Comparison of ENCODE assay signal across 22 cellular contexts in the genomic region with DNA sequence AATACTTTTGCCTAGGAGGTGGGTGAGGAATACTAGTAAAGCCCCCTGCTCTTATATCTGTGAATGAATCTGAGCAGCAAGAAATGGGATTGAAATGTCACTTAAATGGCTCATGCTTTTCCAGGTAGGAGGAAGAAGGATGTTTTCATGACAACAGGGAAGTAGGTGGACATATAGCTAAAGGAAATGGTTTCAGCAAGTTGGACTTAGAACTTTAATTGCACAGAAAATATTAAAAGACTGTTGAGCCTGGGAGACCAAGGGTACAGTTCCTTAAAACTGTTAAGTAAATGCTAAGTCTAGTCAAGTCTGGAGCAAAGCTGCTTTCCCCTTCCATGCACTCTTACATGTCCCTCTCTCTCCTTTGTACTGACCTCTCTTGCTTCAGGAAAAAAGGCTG.
"Had no signal": no experiment of that assay in that cellular context is flagged by ENCODE, and none has a peak within 500 bp of the region (broad histone marks: within the 10 kb centered on the region; RNA-seq: fewer than 3 reads in every experiment).

No MANE protein-coding gene starts in this region.

- H3K9ac ChIP-seq: parathyroid adenoma had no signal

- H3K9me3 ChIP-seq: lower lobe of right lung, thyroid gland had no signal

- H3K4me3 Mint-ChIP-seq: activated CD8-positive, alpha-beta memory T cell treated with anti-CD3 and anti-CD28 coated beads, Interleukin-2, amount 10 ng/mL, durations not matched to agents 7 days and 5 days; activated CD8-positive, alpha-beta T cell treated with anti-CD3 and anti-CD28 coated beads for 36 hours; activated naive CD8-positive, alpha-beta T cell treated with anti-CD3 and anti-CD28 coated beads, Interleukin-2, amount 50 U/mL, for 24 hours; natural killer cell; T-helper 1 cell treated with Interleukin-12 subunit alpha and Interleukin-12 subunit beta and Interleukin-4 antibody, amounts not matched to agents 30 μg/mL and 1 μg/mL, for 36 hours had no signal

- H3K27ac ChIP-seq: cardiac muscle cell, epithelial cell of prostate, lower lobe of right lung, parathyroid adenoma, thyroid gland had no signal

- H3K36me3 ChIP-seq: cardiac muscle cell, lower lobe of right lung, thyroid gland had no signal

- H3K79me2 ChIP-seq: parathyroid adenoma had no signal

- H3K36me3 Mint-ChIP-seq: activated CD8-positive, alpha-beta memory T cell treated with anti-CD3 and anti-CD28 coated beads, Interleukin-2, amount 10 ng/mL, durations not matched to agents 7 days and 5 days; natural killer cell had no signal

- H3K4me1 Mint-ChIP-seq: activated CD8-positive, alpha-beta memory T cell treated with anti-CD3 and anti-CD28 coated beads, Interleukin-2, amount 10 ng/mL, durations not matched to agents 7 days and 5 days; activated naive CD8-positive, alpha-beta T cell treated with anti-CD3 and anti-CD28 coated beads, Interleukin-2, amount 50 U/mL, for 24 hours; natural killer cell had no signal

- H2AFZ ChIP-seq: parathyroid adenoma had no signal

- ATAC-seq: activated CD8-positive, alpha-beta memory T cell treated with anti-CD3 and anti-CD28 coated beads, Interleukin-2, amount 10 ng/mL, durations not matched to agents 7 days and 5 days; activated CD8-positive, alpha-beta T cell treated with anti-CD3 and anti-CD28 coated beads for 36 hours; activated naive CD8-positive, alpha-beta T cell treated with anti-CD3 and anti-CD28 coated beads, Interleukin-2, amount 50 U/mL, for 24 hours; left lobe of liver; lower lobe of right lung; natural killer cell; right cardiac atrium; stimulated activated naive CD8-positive, alpha-beta T cell treated with anti-CD3 and anti-CD28 coated beads, Interleukin-15, Interleukin-2, amounts not matched to agents 100 U/mL and 50 U/mL, for 24 hours had no signal

- H3K4me1 ChIP-seq: lower lobe of right lung, parathyroid adenoma, thyroid gland had no signal

- H3K27me3 ChIP-seq: cardiac muscle cell, thyroid gland had no signal

- H3K27ac Mint-ChIP-seq: activated CD8-positive, alpha-beta memory T cell treated with anti-CD3 and anti-CD28 coated beads, Interleukin-2, amount 10 ng/mL, durations not matched to agents 7 days and 5 days; activated CD8-positive, alpha-beta T cell treated with anti-CD3 and anti-CD28 coated beads for 36 hours; activated naive CD8-positive, alpha-beta T cell treated with anti-CD3 and anti-CD28 coated beads, Interleukin-2, amount 50 U/mL, for 24 hours; natural killer cell; T-helper 1 cell treated with Interleukin-12 subunit alpha and Interleukin-12 subunit beta and Interleukin-4 antibody, amounts not matched to agents 30 μg/mL and 1 μg/mL, for 36 hours had no signal

- DNase-seq: activated CD4-positive, alpha-beta T cell treated with anti-CD3 and anti-CD28 coated beads for 48 hours; activated CD4-positive, CD25-positive, alpha-beta regulatory T cell; activated CD8-positive, alpha-beta memory T cell treated with anti-CD3 and anti-CD28 coated beads, Interleukin-2, amount 10 ng/mL, durations not matched to agents 7 days and 5 days; activated CD8-positive, alpha-beta T cell treated with anti-CD3 and anti-CD28 coated beads for 36 hours; activated gamma-delta T cell; activated naive CD4-positive, alpha-beta T cell treated with anti-CD3 and anti-CD28 coated beads, Interleukin-2, amount 50 U/mL, for 16 hours; activated naive CD8-positive, alpha-beta T cell treated with anti-CD3 and anti-CD28 coated beads, Interleukin-2, amount 50 U/mL, for 24 hours; activated T-cell treated with anti-CD3 and anti-CD28 coated beads for 4 hours; kidney; lower lobe of right lung; mesendoderm; natural killer cell; right cardiac atrium; stimulated activated CD4-positive, alpha-beta T cell treated with anti-CD3 and anti-CD28 coated beads, Interleukin-12 subunit alpha, Interleukin-12 subunit beta, amount 100 ng/mL, for 4 hours; stimulated activated CD4-positive, alpha-beta T cell treated with anti-CD3 and anti-CD28 coated beads, Interleukin-4, amount 100 ng/mL, for 4 hours; stimulated activated naive CD8-positive, alpha-beta T cell treated with anti-CD3 and anti-CD28 coated beads, Interleukin-15, Interleukin-2, amounts not matched to agents 100 U/mL and 50 U/mL, for 24 hours; thyroid gland had no signal

- H3K27me3 Mint-ChIP-seq: activated CD8-positive, alpha-beta memory T cell treated with anti-CD3 and anti-CD28 coated beads, Interleukin-2, amount 10 ng/mL, durations not matched to agents 7 days and 5 days; activated CD8-positive, alpha-beta T cell treated with anti-CD3 and anti-CD28 coated beads for 36 hours had no signal

- H3K4me3 ChIP-seq: cardiac muscle cell, lower lobe of right lung, thyroid gland had no signal

- H3K9me3 Mint-ChIP-seq: activated CD8-positive, alpha-beta T cell treated with anti-CD3 and anti-CD28 coated beads for 36 hours; activated naive CD8-positive, alpha-beta T cell treated with anti-CD3 and anti-CD28 coated beads, Interleukin-2, amount 50 U/mL, for 24 hours; natural killer cell; T-helper 1 cell treated with Interleukin-12 subunit alpha and Interleukin-12 subunit beta and Interleukin-4 antibody, amounts not matched to agents 30 μg/mL and 1 μg/mL, for 36 hours had no signal
